Comparison of ENCODE assay signal across 8 cellular contexts in genomic region chr22:45977003-45977395, GRCh38. TPM values are rescaled to one million over a fixed set of nuclear protein-coding genes. Genes with fewer than 3 reads are reported as not detected.
A peak's percentile ranks its signal among the peaks of the same experiment; 100 is the strongest.
DNase-seq lines count a peak whose midpoint lies in the region; ATAC-seq, FAIRE-seq and TF ChIP-seq lines count a peak whose summit lies in the region.

TSS of gene WNT7B (minus strand) at chr22:45977162. CDS start at chr22:45976754, 408 bp downstream.

- POLR2A ChIA-PET in CD4-positive, alpha-beta T cell (lab: Charles Lee) = no interaction called here

- H3K27ac Mint-ChIP-seq in CD4-positive, alpha-beta T cell = no peak within 1 kb of the TSS
- H3K27ac Mint-ChIP-seq in IgD-negative memory B cell = no peak within 1 kb of the TSS

- no peaks in the 10 kb centered on the region for H3K9me3 ChIP-seq in CD4-positive, alpha-beta T cell (ENCODE audit: control insufficient read depth, low read length)
- H3K9me3 ChIP-seq in mucosa of descending colon = no peaks in the 10 kb centered on the region

- no peaks in the 10 kb centered on the region for H3K9me3 Mint-ChIP-seq in CD4-positive, alpha-beta T cell
- H3K9me3 Mint-ChIP-seq in IgD-negative memory B cell = no peaks in the 10 kb centered on the region

- intact Hi-C loops in CD4-positive, alpha-beta T cell (cut with DNase I, micrococcal nuclease) = no loop called here
- intact Hi-C loops in mucosa of descending colon (cut with DNase I, micrococcal nuclease) = no loop called here

- CTCF ChIA-PET in CD4-positive, alpha-beta T cell (lab: Charles Lee) = no interaction called here

- in situ Hi-C loops in GM13977 (cut with MboI; ENCODE audit: low pct_unique_long_range_greater_than_20kb, low sequenced_read_pairs, unreplicated experiment) = no loop called here

- ATAC-seq in CD4-positive, alpha-beta T cell (ENCODE audit: poor library complexity) = peak; percentile 30
- ATAC-seq in mucosa of descending colon = peak; percentile 18

- H3K36me3 Mint-ChIP-seq in CD4-positive, alpha-beta T cell (ENCODE audit: low read depth) = no peaks in the 10 kb centered on the region
- H3K36me3 Mint-ChIP-seq in IgD-negative memory B cell = no peaks in the 10 kb centered on the region

- no peaks in the 10 kb centered on the region for H3K36me3 ChIP-seq in mucosa of descending colon (ENCODE audit: low read depth)

- H3K27me3 Mint-ChIP-seq in CD4-positive, alpha-beta T cell = peaks cover 34% of the 10 kb centered on the region
- peaks cover 38% of the 10 kb centered on the region for H3K27me3 Mint-ChIP-seq in IgD-negative memory B cell

- DNase-seq in CD4-positive, alpha-beta T cell = peak in 2 of 10 experiments; percentile 15 to 24
- DNase-seq in astrocyte of the hippocampus (ENCODE audit: low read depth, low spot score) = peak; percentile 43
- DNase-seq in mucosa of descending colon = peak in 1 of 3 donors; percentile 43
- DNase-seq in HTR-8/SVneo (ENCODE audit: insufficient read length, low spot score) = no peak
- no peak for DNase-seq in occipital lobe (lab: John Stamatoyannopoulos, UW)
- DNase-seq in activated gamma-delta T cell (lab: John Stamatoyannopoulos, UW) = no peak
- no peak for DNase-seq in GM13977 (ENCODE audit: low spot score)

- no peak within 1 kb of the TSS for H3K27ac ChIP-seq in CD4-positive, alpha-beta T cell (ENCODE audit: low read depth, low read length)

- H3K4me3 ChIP-seq in mucosa of descending colon = no peak within 1 kb of the TSS

- no peaks in the 10 kb centered on the region for H3K4me1 Mint-ChIP-seq in CD4-positive, alpha-beta T cell (ENCODE audit: low read depth)
- H3K4me1 Mint-ChIP-seq in IgD-negative memory B cell = peaks cover 0 to 4% (median 3%) of the 10 kb centered on the region in 3 donors

- peaks cover 17% of the 10 kb centered on the region for H3K4me1 ChIP-seq in mucosa of descending colon (ENCODE audit: low read depth)

- H3K4me3 Mint-ChIP-seq in CD4-positive, alpha-beta T cell = peak within 1 kb of the TSS; percentile 30
- H3K4me3 Mint-ChIP-seq in IgD-negative memory B cell = peak within 1 kb of the TSS; percentile 59 to 83 (median 63)

- no peak for TF ChIP-seq CTCF in CD4-positive, alpha-beta T cell (IDR thresholded peaks at IDR 0.05)
- TF ChIP-seq CTCF in mucosa of descending colon (IDR thresholded peaks at IDR 0.05) (no peak), GM13977 (IDR thresholded peaks at IDR 0.05; ENCODE audit: extremely low read depth, insufficient read depth, missing control alignments) (no peak)

- H3K27me3 ChIP-seq in CD4-positive, alpha-beta T cell (ENCODE audit: control insufficient read depth, insufficient read depth, low read length) = peaks cover 51% of the 10 kb centered on the region

- FAIRE-seq in HTR-8/SVneo (lab: Jason Lieb, UNC) = no peak

RNA-seq across cellular contexts. Expression of gene WNT7B, which starts in this region (rescaled TPM):
- total RNA-seq in CD4-positive, alpha-beta T cell = not detected
- polyA plus RNA-seq in IgD-negative memory B cell = not detected
- not detected for total RNA-seq in mucosa of descending colon
- total RNA-seq in occipital lobe = 6.6 TPM

Comparison
In these comparisons a context has a peak if more than half of its experiments do, and no peak if none do; other contexts are left out.
1. Peak in ATAC-seq in CD4-positive, alpha-beta T cell; RNA of the gene not detected or under 1 TPM.
2. Peak in ATAC-seq in mucosa of descending colon; RNA of the gene not detected or under 1 TPM.